Comparison of ENCODE assay signal across 13 cellular contexts in the genomic region with DNA sequence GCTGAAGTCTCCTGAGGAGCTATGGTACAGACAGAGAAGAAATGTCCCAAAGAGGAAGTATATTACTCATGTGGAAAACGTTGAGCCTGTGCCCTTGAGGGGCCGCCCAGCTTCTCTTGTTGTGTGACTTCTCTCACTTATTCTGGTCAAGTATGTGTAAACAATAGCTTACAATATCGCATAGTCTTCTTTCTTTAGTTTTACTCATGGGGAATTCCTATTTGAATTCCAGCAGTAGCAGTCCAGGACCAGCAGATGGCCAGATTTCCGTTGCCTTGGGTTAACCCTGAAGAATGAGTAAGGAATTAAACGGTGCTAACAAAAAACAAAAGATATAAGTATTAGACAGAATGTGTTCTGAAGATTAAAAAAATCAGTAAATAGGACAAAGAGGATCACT.
DNase-seq lines count a peak whose midpoint lies in the region; ATAC-seq and TF ChIP-seq lines count a peak whose summit lies in the region.
"Had no signal": no experiment of that assay in that cellular context is flagged by ENCODE, and none has a peak within 500 bp of the region (broad histone marks: within the 10 kb centered on the region; RNA-seq: fewer than 3 reads in every experiment).

No MANE protein-coding gene starts in this region.

- no peak overlapping the region for H3K4me3 Mint-ChIP-seq in activated T-cell treated with anti-CD3 and anti-CD28 coated beads, Interleukin-2, amount 50 U/mL, for 4 hours

- intact Hi-C loops in lower lobe of right lung (cut with DNase I): no loop called here

- CTCF ChIA-PET in GM10248 (lab: Yijun Ruan, JAX): interaction anchor here (1.0 kb wide), 1 partner anchor 11 kb away, joined by 3 read pairs; no protein-coding TSS in a partner anchor

- H3K4me3 ChIP-seq in cardiac fibroblast (replicated peaks in 1 of 2; ENCODE audit: low read depth in 2 of 2, low read length in 2 of 2) (no peak overlapping the region), lower lobe of right lung (no peak overlapping the region)
- H3K4me3 ChIP-seq: testis had no signal

- POLR2A ChIA-PET in GM10248 (lab: Yijun Ruan, JAX): no interaction called here

- no peaks in the 10 kb centered on the region for H3K9me3 ChIP-seq in lower lobe of right lung
- H3K9me3 ChIP-seq: testis had no signal

- in situ Hi-C loops in KBM-7 (cut with MboI; ENCODE audit: low pct_unique_long_range_greater_than_20kb, low sequenced_read_pairs): no loop called here

- ATAC-seq in lower lobe of right lung: no peak
- no peak for ATAC-seq in activated T-cell treated with anti-CD3 and anti-CD28 coated beads, Interleukin-2, amount 50 U/mL, for 4 hours
- ATAC-seq in GM21576 (IDR thresholded peaks at IDR 0.05; ENCODE audit: unreplicated experiment): no peak

- DNase-seq in KBM-7 (peak; percentile 4), cardiac fibroblast (ENCODE audit: low read depth in 2 of 2) (peak; percentile 20 to 63), lower lobe of right lung (peak; percentile 17), GM10248 (ENCODE audit: extremely low spot score) (no peak), NCI-H748 treated with DMSO at 0.1 percent for 48 hours (lab: John Stamatoyannopoulos, UW) (no peak)
- no peak for DNase-seq in activated T-cell treated with anti-CD3 and anti-CD28 coated beads, Interleukin-2, amount 50 U/mL, for 4 hours
- DNase-seq: activated CD4-positive, CD25-positive, alpha-beta regulatory T cell treated with anti-CD3 and anti-CD28 coated beads, Interleukin-2, amount 50 U/mL, for 72 hours; activated effector memory CD4-positive, alpha-beta T cell treated with anti-CD3 and anti-CD28 coated beads, Interleukin-2, amount 50 U/mL, for 16 hours; NCI-H1694 treated with DMSO at 0.1 percent for 48 hours; stimulated activated CD4-positive, alpha-beta T cell treated with anti-CD3 and anti-CD28 coated beads, Interleukin-4, amount 100 ng/mL, for 24 hours; testis had no signal

- H3K4me1 ChIP-seq in lower lobe of right lung: no peaks in the 10 kb centered on the region
- H3K4me1 ChIP-seq: testis had no signal

- TF ChIP-seq CTCF in C4-2B (conservative IDR thresholded peaks at IDR 0.05) (peak; percentile 42), cardiac fibroblast (IDR thresholded peaks at IDR 0.05; ENCODE audit: low read depth, low read length) (peak; percentile 55), lower lobe of right lung (IDR thresholded peaks at IDR 0.05) (no peak), GM10248 (IDR thresholded peaks at IDR 0.05; ENCODE audit: control extremely low read depth, extremely low read depth, low read depth, missing control alignments) (no peak)

- H3K27me3 ChIP-seq in lower lobe of right lung (ENCODE audit: low read depth): no peaks in the 10 kb centered on the region
- H3K27me3 ChIP-seq: testis had no signal

- no peaks in the 10 kb centered on the region for H3K36me3 ChIP-seq in lower lobe of right lung

- H3K27me3 Mint-ChIP-seq in activated T-cell treated with anti-CD3 and anti-CD28 coated beads, Interleukin-2, amount 50 U/mL, for 4 hours (ENCODE audit: low read depth): peaks cover 2% of the 10 kb centered on the region

- no peaks in the 10 kb centered on the region for H3K36me3 Mint-ChIP-seq in activated T-cell treated with anti-CD3 and anti-CD28 coated beads, Interleukin-2, amount 50 U/mL, for 4 hours (ENCODE audit: insufficient read depth)

- H3K4me1 Mint-ChIP-seq in activated T-cell treated with anti-CD3 and anti-CD28 coated beads, Interleukin-2, amount 50 U/mL, for 4 hours (ENCODE audit: low read depth): no peaks in the 10 kb centered on the region

- H3K27ac ChIP-seq in C4-2B (no peak overlapping the region), lower lobe of right lung (no peak overlapping the region)
- H3K27ac ChIP-seq: testis had no signal

- peaks cover 4% of the 10 kb centered on the region for H3K9me3 Mint-ChIP-seq in activated T-cell treated with anti-CD3 and anti-CD28 coated beads, Interleukin-2, amount 50 U/mL, for 4 hours

Comparison
In these comparisons a context has a peak if more than half of its experiments do, and no peak if none do; other contexts are left out.
1. CTCF ChIP-seq: peak in C4-2B (single experiment) and cardiac fibroblast (single experiment); none in lower lobe of right lung (single experiment) and GM10248 (single experiment).
2. DNase-seq: peak in KBM-7 (single experiment), cardiac fibroblast (2 of 2) and lower lobe of right lung (single experiment); none in GM10248 (single experiment), activated T-cell treated with anti-CD3 and anti-CD28 coated beads, Interleukin-2, amount 50 U/mL, for 4 hours (single experiment) and NCI-H748 treated with DMSO at 0.1 percent for 48 hours (single experiment).